ENCODE assay signal across 9 cellular contexts in the genomic region with DNA sequence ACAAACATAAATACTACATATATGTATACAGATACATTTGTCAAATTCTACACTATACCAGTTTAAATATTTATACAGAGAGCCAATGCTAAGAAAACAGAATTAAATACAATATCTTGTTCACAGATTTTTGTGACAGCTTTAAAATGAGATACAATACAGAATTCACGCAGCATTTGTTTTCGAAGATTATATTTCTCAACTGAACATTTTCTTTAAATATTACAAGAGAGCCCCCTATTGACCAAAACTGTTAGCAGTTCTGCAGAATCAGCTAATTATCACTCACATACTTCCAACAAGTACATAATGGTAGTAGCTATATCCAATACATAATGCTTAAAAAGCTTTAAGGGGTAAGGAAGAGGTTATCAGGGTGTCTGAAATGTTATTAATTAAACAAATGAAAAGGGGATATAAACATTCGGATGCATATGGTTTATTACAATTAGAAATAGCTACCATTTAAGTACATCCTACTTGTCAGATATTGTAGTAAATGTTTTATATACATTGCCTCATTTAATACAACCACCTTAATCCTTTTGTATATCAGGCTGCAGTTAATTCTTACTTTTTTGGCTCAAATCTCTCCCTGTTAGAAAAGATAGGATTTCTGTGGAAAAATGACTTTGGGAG. TPM values are rescaled to one million over a fixed set of nuclear protein-coding genes. Genes with fewer than 3 reads are reported as not detected.
DNase-seq lines count a peak whose midpoint lies in the region; ATAC-seq and TF ChIP-seq lines count a peak whose summit lies in the region.
"Had no signal": no experiment of that assay in that cellular context is flagged by ENCODE, and none has a peak within 500 bp of the region (broad histone marks: within the 10 kb centered on the region; RNA-seq: fewer than 3 reads in every experiment).

No MANE protein-coding gene starts in this region.

- H3K9me3 ChIP-seq in right cardiac atrium (ENCODE audit: control insufficient read depth, low read length) = no peaks in the 10 kb centered on the region

- no peaks in the 10 kb centered on the region for H3K27me3 Mint-ChIP-seq in nephron progenitor cell (ENCODE audit: low read depth, poor library complexity)
- H3K27me3 Mint-ChIP-seq: activated naive CD4-positive, alpha-beta T cell treated with anti-CD3 and anti-CD28 coated beads, Interleukin-2, amount 50 U/mL, for 24 hours had no signal

- peaks cover 14% of the 10 kb centered on the region for H3K9me3 Mint-ChIP-seq in nephron progenitor cell

- H3K4me1 ChIP-seq in right cardiac atrium (ENCODE audit: control insufficient read depth, insufficient read depth, low read length) = no peaks in the 10 kb centered on the region

- 43% methylated on average over 3 of the region's 3 CpGs for WGBS in right cardiac atrium

- H3K4me3 Mint-ChIP-seq in nephron progenitor cell = no peak overlapping the region
- H3K4me3 Mint-ChIP-seq: activated naive CD4-positive, alpha-beta T cell treated with anti-CD3 and anti-CD28 coated beads, Interleukin-2, amount 50 U/mL, for 24 hours had no signal

- ATAC-seq in GM18508 (IDR thresholded peaks at IDR 0.05; ENCODE audit: insufficient read depth, unreplicated experiment) (peak; percentile 81), right cardiac atrium (no peak)

- TF ChIP-seq CTCF in 22Rv1 (IDR thresholded peaks at IDR 0.05) = peak; percentile 75
- peak; percentile 53 for TF ChIP-seq CTCF in cardiac fibroblast (IDR thresholded peaks at IDR 0.05; ENCODE audit: low read depth, low read length)
- peak; percentile 56 for TF ChIP-seq CTCF in nephron progenitor cell (IDR thresholded peaks at IDR 0.05)

- H3K4me1 Mint-ChIP-seq in nephron progenitor cell = no peaks in the 10 kb centered on the region
- H3K4me1 Mint-ChIP-seq: activated naive CD4-positive, alpha-beta T cell treated with anti-CD3 and anti-CD28 coated beads, Interleukin-2, amount 50 U/mL, for 24 hours had no signal

- H3K36me3 Mint-ChIP-seq in nephron progenitor cell (ENCODE audit: low read depth) = peaks cover 46% of the 10 kb centered on the region

- H3K4me3 ChIP-seq in cardiac fibroblast (replicated peaks in 1 of 2; ENCODE audit: low read depth in 2 of 2, low read length in 2 of 2) (no peak overlapping the region), right cardiac atrium (ENCODE audit: low read length) (no peak overlapping the region)

- H3K27ac Mint-ChIP-seq in nephron progenitor cell = no peak overlapping the region
- H3K27ac Mint-ChIP-seq: activated naive CD4-positive, alpha-beta T cell treated with anti-CD3 and anti-CD28 coated beads, Interleukin-2, amount 50 U/mL, for 24 hours had no signal

- DNase-seq in NCI-H2196 treated with DMSO at 0.1 percent for 48 hours (lab: John Stamatoyannopoulos, UW; ENCODE audit: unreplicated experiment) = peak; percentile 30
- peak; percentile 55 to 63 for DNase-seq in cardiac fibroblast (ENCODE audit: low read depth in 2 of 2)
- no peak for DNase-seq in nephron progenitor cell
- DNase-seq in activated T-cell treated with anti-CD3 and anti-CD28 coated beads for 4 hours = no peak
- no peak for DNase-seq in NCI-H2029 (lab: John Stamatoyannopoulos, UW)
- DNase-seq in right cardiac atrium = no peak

- no peak overlapping the region for H3K27ac ChIP-seq in 22Rv1
- H3K27ac ChIP-seq in right cardiac atrium (ENCODE audit: low read length) = no peak overlapping the region

- intact Hi-C loops in right cardiac atrium (cut with DNase I) = no loop called here

- no peaks in the 10 kb centered on the region for H3K27me3 ChIP-seq in right cardiac atrium (ENCODE audit: control insufficient read depth, insufficient read depth)

RNA-seq across cellular contexts. Expression of a gene that starts 31.7 kb away (rescaled TPM):
- total RNA-seq in right cardiac atrium = 10 to 100 TPM in 3 of 4 donors, 1 to 10 TPM in 1; 9.0 to 11.7 (median 11.3) TPM
- polyA plus RNA-seq in right cardiac atrium = 5.3 TPM

Comparison
In these comparisons a context has a peak if more than half of its experiments do, and no peak if none do; other contexts are left out.
1. DNase-seq: peak in NCI-H2196 treated with DMSO at 0.1 percent for 48 hours (single experiment) and cardiac fibroblast (2 of 2); none in nephron progenitor cell (single experiment), activated T-cell treated with anti-CD3 and anti-CD28 coated beads for 4 hours (single experiment), NCI-H2029 (single experiment) and right cardiac atrium (0 of 3).
2. Peak in every context shown above with its lines, with median percentiles within 50 percentile points of each other: CTCF ChIP-seq.